Comparison of ENCODE assay signal across 22 cellular contexts in genomic region chrX:150605603-150606002, GRCh38.
"Had no signal": no experiment of that assay in that cellular context is flagged by ENCODE, and none has a peak within 500 bp of the region (broad histone marks: within the 10 kb centered on the region; RNA-seq: fewer than 3 reads in every experiment).

No MANE protein-coding gene starts in this region.

- H3K4me1 ChIP-seq: gastrocnemius medialis, tibial nerve had no signal

- H3K36me3 ChIP-seq: gastrocnemius medialis had no signal

- H3K9me3 ChIP-seq: gastrocnemius medialis, spleen, tibial nerve had no signal

- H3K4me3 ChIP-seq: gastrocnemius medialis, lung, spleen, tibial nerve had no signal

- DNase-seq: activated CD4-positive, alpha-beta T cell treated with anti-CD3 and anti-CD28 coated beads for 4 hours; activated CD4-positive, alpha-beta T cell treated with anti-CD3 and anti-CD28 coated beads, Interleukin-2, amount 50 U/mL, for 4 hours; activated CD4-positive, CD25-positive, alpha-beta regulatory T cell; activated naive CD4-positive, alpha-beta T cell; activated T-cell treated with anti-CD3 and anti-CD28 coated beads for 4 hours; activated T-cell treated with anti-CD3 and anti-CD28 coated beads, Interleukin-2, amount 50 U/mL, for 72 hours; anterior cingulate cortex; dermis blood vessel endothelial cell; effector CD8-positive, alpha-beta T cell; gastrocnemius medialis; hippocampal formation; immature natural killer cell; kidney; mesendoderm; posterior cingulate gyrus; right cardiac atrium; spleen; stimulated activated naive CD4-positive, alpha-beta T cell treated with Interleukin-2 at 50 U/mL for 16 hours had no signal

- H3K27ac ChIP-seq: gastrocnemius medialis, spleen, tibial nerve had no signal

- H3K27me3 ChIP-seq: gastrocnemius medialis, spleen, tibial nerve had no signal

- ATAC-seq: activated naive CD4-positive, alpha-beta T cell treated with anti-CD3 and anti-CD28 coated beads, Interleukin-2, amount 50 U/mL, for 72 hours; activated T-cell treated with anti-CD3 and anti-CD28 coated beads, Interleukin-2, amount 50 U/mL, for 72 hours; natural killer cell treated with Interleukin-12 subunit alpha and Interleukin-12 subunit beta and Interleukin-15 and Interleukin-18, amount 100 ng/mL, for 72 hours; right cardiac atrium had no signal
